ENCODE assay signal across 36 cellular contexts in genomic region chr11:61515686-61516085, GRCh38. TPM values are rescaled to one million over a fixed set of nuclear protein-coding genes. Genes with fewer than 3 reads are reported as not detected.
"Had no signal": no experiment of that assay in that cellular context is flagged by ENCODE, and none has a peak within 500 bp of the region (broad histone marks: within the 10 kb centered on the region; RNA-seq: fewer than 3 reads in every experiment).

No MANE protein-coding gene starts in this region.

- H3K4me2 ChIP-seq: KMS-11 had no signal

- H3K27ac Mint-ChIP-seq: activated CD4-positive, alpha-beta T cell treated with anti-CD3 and anti-CD28 coated beads, Interleukin-2, amount 10 ng/mL, durations not matched to agents 24 days and 14 days; activated CD8-positive, alpha-beta T cell treated with anti-CD3 and anti-CD28 coated beads for 36 hours; activated naive CD8-positive, alpha-beta T cell treated with anti-CD3 and anti-CD28 coated beads for 36 hours; activated T-cell treated with anti-CD3 and anti-CD28 coated beads, Interleukin-2, amount 50 U/mL, for 72 hours; activated T-helper 17 cell treated with anti-CD3 and anti-CD28 coated beads, Interleukin-2, amount 50 U/mL, for 72 hours; T-cell had no signal

- H3K27me3 ChIP-seq: Peyer's patch had no signal

- H3K9ac ChIP-seq: KMS-11 had no signal

- H3K9me3 ChIP-seq: Peyer's patch had no signal

- DNase-seq: activated CD4-positive, alpha-beta T cell treated with anti-CD3 and anti-CD28 coated beads, Interleukin-2, amount 50 U/mL, for 4 hours; activated effector memory CD4-positive, alpha-beta T cell treated with anti-CD3 and anti-CD28 coated beads, Interleukin-2, amount 50 U/mL, for 16 hours; activated naive CD4-positive, alpha-beta T cell; activated naive CD4-positive, alpha-beta T cell treated with anti-CD3 and anti-CD28 coated beads, Interleukin-2, amount 50 U/mL, for 16 hours; activated T-cell treated with anti-CD3 and anti-CD28 coated beads, Interleukin-2, amount 50 U/mL, for 1 hour; activated T-cell treated with anti-CD3 and anti-CD28 coated beads, Interleukin-2, amount 50 U/mL, for 72 hours; amniotic stem cell; aorta; brain microvascular endothelial cell; central memory CD4-positive, alpha-beta T cell; MM.1S; MV-4-11; NCI-H1092; NCI-H1417; NCI-H146; NCI-H187; NCI-H2029 treated with DMSO at 0.1 percent for 48 hours; NCI-H2107; NCI-H2171; NCI-H2227 treated with DMSO at 0.1 percent for 48 hours; NCI-H446 treated with DMSO at 0.1 percent for 48 hours; NCI-H524; Peyer's patch; RPMI8226; SIG-M5; T-cell; T1000 had no signal

- ATAC-seq: activated T-cell treated with anti-CD3 and anti-CD28 coated beads, Interleukin-2, amount 50 U/mL, for 72 hours; activated T-helper 17 cell treated with anti-CD3 and anti-CD28 coated beads, Interleukin-2, amount 50 U/mL, for 72 hours; SK-N-SH treated with all-trans-retinoic acid at 6 μM for 48 hours had no signal

- H3K36me3 ChIP-seq: brain microvascular endothelial cell, Peyer's patch had no signal

- H3K4me3 ChIP-seq: Peyer's patch had no signal

- H3K9me3 Mint-ChIP-seq: activated CD4-positive, alpha-beta T cell treated with anti-CD3 and anti-CD28 coated beads, Interleukin-2, amount 10 ng/mL, durations not matched to agents 24 days and 14 days; activated CD8-positive, alpha-beta T cell treated with anti-CD3 and anti-CD28 coated beads for 36 hours; activated naive CD8-positive, alpha-beta T cell treated with anti-CD3 and anti-CD28 coated beads for 36 hours; activated T-cell treated with anti-CD3 and anti-CD28 coated beads, Interleukin-2, amount 50 U/mL, for 72 hours; activated T-helper 17 cell treated with anti-CD3 and anti-CD28 coated beads, Interleukin-2, amount 50 U/mL, for 72 hours; T-cell had no signal

- H3K36me3 Mint-ChIP-seq: activated naive CD8-positive, alpha-beta T cell treated with anti-CD3 and anti-CD28 coated beads for 36 hours; T-cell had no signal

- H3K27ac ChIP-seq: brain microvascular endothelial cell, KMS-11, Peyer's patch had no signal

- H3K4me3 Mint-ChIP-seq: activated CD4-positive, alpha-beta T cell treated with anti-CD3 and anti-CD28 coated beads, Interleukin-2, amount 10 ng/mL, durations not matched to agents 24 days and 14 days; activated CD8-positive, alpha-beta T cell treated with anti-CD3 and anti-CD28 coated beads for 36 hours; activated naive CD8-positive, alpha-beta T cell treated with anti-CD3 and anti-CD28 coated beads for 36 hours had no signal

RNA-seq across cellular contexts. Expression of gene LRRC10B, which starts 7.1 kb away (rescaled TPM):
- total RNA-seq: activated CD8-positive, alpha-beta memory T cell treated with anti-CD3 and anti-CD28 coated beads for 36 hours; activated CD8-positive, alpha-beta T cell treated with anti-CD3 and anti-CD28 coated beads for 36 hours; activated naive CD8-positive, alpha-beta T cell treated with anti-CD3 and anti-CD28 coated beads for 36 hours; activated T-cell treated with anti-CD3 and anti-CD28 coated beads, Interleukin-2, amount 50 U/mL, for 72 hours; activated T-helper 17 cell treated with anti-CD3 and anti-CD28 coated beads, Interleukin-2, amount 50 U/mL, for 72 hours; LHCN-M2; SK-MEL-5 had no signal
